In the genomic region with DNA sequence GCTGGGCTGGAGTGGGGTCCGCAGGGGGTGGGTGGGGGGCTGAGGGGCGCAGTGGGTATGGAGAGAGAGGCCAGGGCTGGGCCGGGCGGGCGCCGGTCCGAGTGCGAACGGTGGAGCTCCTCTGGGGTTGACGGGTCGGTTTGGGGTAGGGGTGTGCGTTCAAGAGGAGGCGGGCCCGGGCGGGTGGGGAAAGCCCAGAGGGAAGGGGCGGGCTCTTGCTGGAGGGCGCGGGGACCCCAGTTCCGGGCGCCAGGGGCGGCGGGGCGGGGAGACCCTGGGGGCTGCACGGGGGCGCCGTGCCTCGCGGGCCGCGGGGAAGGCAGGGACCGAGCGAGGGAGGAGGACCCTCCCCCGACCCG, we compare ENCODE assay signal across 1 cellular context.
TF ChIP-seq lines count a peak whose summit lies in the region.

No MANE protein-coding gene starts in this region.

TF ChIP-seq in GM23338, 12 proteins besides CTCF, POLR2A, EP300 and RAD21 (continued from another document):
- TF ChIP-seq, protein P1, sequence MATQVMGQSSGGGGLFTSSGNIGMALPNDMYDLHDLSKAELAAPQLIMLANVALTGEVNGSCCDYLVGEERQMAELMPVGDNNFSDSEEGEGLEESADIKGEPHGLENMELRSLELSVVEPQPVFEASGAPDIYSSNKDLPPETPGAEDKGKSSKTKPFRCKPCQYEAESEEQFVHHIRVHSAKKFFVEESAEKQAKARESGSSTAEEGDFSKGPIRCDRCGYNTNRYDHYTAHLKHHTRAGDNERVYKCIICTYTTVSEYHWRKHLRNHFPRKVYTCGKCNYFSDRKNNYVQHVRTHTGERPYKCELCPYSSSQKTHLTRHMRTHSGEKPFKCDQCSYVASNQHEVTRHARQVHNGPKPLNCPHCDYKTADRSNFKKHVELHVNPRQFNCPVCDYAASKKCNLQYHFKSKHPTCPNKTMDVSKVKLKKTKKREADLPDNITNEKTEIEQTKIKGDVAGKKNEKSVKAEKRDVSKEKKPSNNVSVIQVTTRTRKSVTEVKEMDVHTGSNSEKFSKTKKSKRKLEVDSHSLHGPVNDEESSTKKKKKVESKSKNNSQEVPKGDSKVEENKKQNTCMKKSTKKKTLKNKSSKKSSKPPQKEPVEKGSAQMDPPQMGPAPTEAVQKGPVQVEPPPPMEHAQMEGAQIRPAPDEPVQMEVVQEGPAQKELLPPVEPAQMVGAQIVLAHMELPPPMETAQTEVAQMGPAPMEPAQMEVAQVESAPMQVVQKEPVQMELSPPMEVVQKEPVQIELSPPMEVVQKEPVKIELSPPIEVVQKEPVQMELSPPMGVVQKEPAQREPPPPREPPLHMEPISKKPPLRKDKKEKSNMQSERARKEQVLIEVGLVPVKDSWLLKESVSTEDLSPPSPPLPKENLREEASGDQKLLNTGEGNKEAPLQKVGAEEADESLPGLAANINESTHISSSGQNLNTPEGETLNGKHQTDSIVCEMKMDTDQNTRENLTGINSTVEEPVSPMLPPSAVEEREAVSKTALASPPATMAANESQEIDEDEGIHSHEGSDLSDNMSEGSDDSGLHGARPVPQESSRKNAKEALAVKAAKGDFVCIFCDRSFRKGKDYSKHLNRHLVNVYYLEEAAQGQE (IDR thresholded peaks at IDR 0.05; ENCODE audit: unreplicated experiment), result no peak
TF ChIP-seq in GM23338: peak in this region for 0.
